ENCODE assay signal across 8 cellular contexts in genomic region chr1:227885648-227886502, GRCh38.
DNase-seq lines count a peak whose midpoint lies in the region; ATAC-seq and TF ChIP-seq lines count a peak whose summit lies in the region.

No MANE protein-coding gene starts in this region.

- H2AFZ ChIP-seq in PC-3 (ENCODE audit: low read length) = peak overlapping the region; percentile 82

- peaks cover 15 to 60% (median 40%) of the 10 kb centered on the region in 4 donors for H3K4me1 Mint-ChIP-seq in CD4-positive, alpha-beta memory T cell
- H3K4me1 Mint-ChIP-seq in endothelial cell (ENCODE audit: unreplicated experiment) (no peaks in the 10 kb centered on the region), nephron progenitor cell (peaks cover 32% of the 10 kb centered on the region)

- peaks cover 54% of the 10 kb centered on the region for H3K4me1 ChIP-seq in CD4-positive, alpha-beta memory T cell (ENCODE audit: insufficient read depth, low read length)
- H3K4me1 ChIP-seq in PC-3 (ENCODE audit: insufficient read depth, low read length) = peaks cover 12% of the 10 kb centered on the region

- CTCF ChIA-PET in CD4-positive, alpha-beta memory T cell (lab: Charles Lee; ENCODE audit: partially characterized antibody) = interaction anchor here (1.3 to 1.9 kb wide), 4 partner anchors 13 to 123 kb away, joined by 3 to 7 read pairs (median 5); no protein-coding TSS in a partner anchor
- CTCF ChIA-PET in PC-3 (lab: Charles Lee) = no interaction called here

- peak overlapping the region; percentile 29 to 48 for H3K4me3 ChIP-seq in CD4-positive, alpha-beta memory T cell (ENCODE audit: low read length in 2 of 2)
- no peak overlapping the region; the same call in 1 of the 2 replicates for H3K4me3 ChIP-seq in PC-3 (ENCODE audit: low read length)

- POLR2A ChIA-PET in CD4-positive, alpha-beta memory T cell (lab: Charles Lee; ENCODE audit: partially characterized antibody) = interaction anchor here (0.6 to 5.6 kb wide), 7 partner anchors 14 to 196 kb away, joined by 3 to 49 read pairs (median 4); no protein-coding TSS in a partner anchor
- POLR2A ChIA-PET in PC-3 (lab: Charles Lee; ENCODE audit: unreplicated experiment) = no interaction called here

- no TSS peak for BruUV-seq in PC-3 (replicated peaks; lab: Mats Ljungman, UMichigan)

- H3F3A ChIP-seq in PC-3 (ENCODE audit: low read length, unreplicated experiment) = no peaks in the 10 kb centered on the region

- H3K27ac Mint-ChIP-seq in CD4-positive, alpha-beta memory T cell = peak overlapping the region; percentile 72 to 92 (median 89)
- H3K27ac Mint-ChIP-seq in endothelial cell (ENCODE audit: unreplicated experiment) = peak overlapping the region; percentile 26
- H3K27ac Mint-ChIP-seq in nephron progenitor cell = no peak overlapping the region

- no peaks in the 10 kb centered on the region for H3K36me3 ChIP-seq in CD4-positive, alpha-beta memory T cell (ENCODE audit: insufficient read depth, low read length)
- no peaks in the 10 kb centered on the region for H3K36me3 ChIP-seq in PC-3 (ENCODE audit: low read depth, low read length)

- TF ChIP-seq CTCF in PC-3 (conservative IDR thresholded peaks at IDR 0.05; ENCODE audit: low read depth, low read length) (peak; percentile 39; the same call in 1 of the 2 replicates), endothelial cell (IDR thresholded peaks at IDR 0.05; ENCODE audit: unreplicated experiment) (no peak), nephron progenitor cell (IDR thresholded peaks at IDR 0.05) (no peak)

- peak overlapping the region; percentile 73 to 85 (median 78) for H3K4me3 Mint-ChIP-seq in CD4-positive, alpha-beta memory T cell
- H3K4me3 Mint-ChIP-seq in endothelial cell (ENCODE audit: unreplicated experiment) (no peak overlapping the region), nephron progenitor cell (no peak overlapping the region)

- no peaks in the 10 kb centered on the region for H3K27me3 Mint-ChIP-seq in CD4-positive, alpha-beta memory T cell
- H3K27me3 Mint-ChIP-seq in endothelial cell (ENCODE audit: unreplicated experiment) = peaks cover 7% of the 10 kb centered on the region
- peaks cover 8% of the 10 kb centered on the region for H3K27me3 Mint-ChIP-seq in nephron progenitor cell (ENCODE audit: low read depth, poor library complexity)

- peaks cover 0 to 2% (median 0%) of the 10 kb centered on the region in 8 donors for H3K9me3 Mint-ChIP-seq in CD4-positive, alpha-beta memory T cell
- no peaks in the 10 kb centered on the region for H3K9me3 Mint-ChIP-seq in endothelial cell (ENCODE audit: unreplicated experiment)
- no peaks in the 10 kb centered on the region for H3K9me3 Mint-ChIP-seq in nephron progenitor cell

- intact Hi-C loops in CD4-positive, alpha-beta memory T cell (cut with micrococcal nuclease) = loop anchor here (5.0 kb wide), 1 partner anchor 99 kb away; no protein-coding TSS in a partner anchor
- intact Hi-C loops in PC-3 (cut with micrococcal nuclease) = loop anchor here (5.0 kb wide), 1 partner anchor 79 kb away; no protein-coding TSS in a partner anchor

- H4K20me1 ChIP-seq in PC-3 (ENCODE audit: low read length) = no peaks in the 10 kb centered on the region

- peak overlapping the region; percentile 50 for H3K27ac ChIP-seq in CD4-positive, alpha-beta memory T cell (ENCODE audit: low read depth, low read length)
- H3K27ac ChIP-seq in PC-3 (ENCODE audit: low read length) = peak overlapping the region; percentile 48

- DNase-seq in CD4-positive, alpha-beta memory T cell = no peak
- DNase-seq in PC-3 (peak; percentile 97), endothelial cell (ENCODE audit: low spot score) (no peak), nephron progenitor cell (peak; percentile 8), T-helper 9 cell (no peak), NCI-H446 (lab: John Stamatoyannopoulos, UW) (no peak)

- peak; percentile 95 for ATAC-seq in PC-3
- ATAC-seq in GM21515 (IDR thresholded peaks at IDR 0.05; ENCODE audit: unreplicated experiment) = no peak
- ATAC-seq in HG02938 (IDR thresholded peaks at IDR 0.05; ENCODE audit: unreplicated experiment) = no peak

- no peaks in the 10 kb centered on the region for H3K27me3 ChIP-seq in CD4-positive, alpha-beta memory T cell (ENCODE audit: insufficient read depth, low read length)
- H3K27me3 ChIP-seq in PC-3 (ENCODE audit: low read length) = no peaks in the 10 kb centered on the region

- H3K36me3 Mint-ChIP-seq in CD4-positive, alpha-beta memory T cell = no peaks in the 10 kb centered on the region
- peaks cover 3% of the 10 kb centered on the region for H3K36me3 Mint-ChIP-seq in endothelial cell (ENCODE audit: low read depth, unreplicated experiment)
- no peaks in the 10 kb centered on the region for H3K36me3 Mint-ChIP-seq in nephron progenitor cell (ENCODE audit: low read depth)

- no peaks in the 10 kb centered on the region for H3K9me3 ChIP-seq in CD4-positive, alpha-beta memory T cell (ENCODE audit: control insufficient read depth in 1 of 2, low read length in 2 of 2)
- H3K9me3 ChIP-seq in PC-3 (ENCODE audit: low read length) = no peaks in the 10 kb centered on the region

- peak overlapping the region; percentile 61 for H3K4me2 ChIP-seq in PC-3 (ENCODE audit: low read length)

- H3K9me2 ChIP-seq in PC-3 (replicated peaks; ENCODE audit: low read length) = no peaks in the 10 kb centered on the region

- H3K9ac ChIP-seq in PC-3 (ENCODE audit: low read length) = peak overlapping the region; percentile 42

- H3K79me2 ChIP-seq in PC-3 (ENCODE audit: low read length) = no peaks in the 10 kb centered on the region

Comparison
In these comparisons a context has a peak if more than half of its experiments do, and no peak if none do; other contexts are left out.
1. DNase-seq: peak in PC-3 (single experiment) and nephron progenitor cell (single experiment); none in CD4-positive, alpha-beta memory T cell (0 of 5), endothelial cell (single experiment), T-helper 9 cell (single experiment) and NCI-H446 (0 of 2).
2. H3K4me3 Mint-ChIP-seq: peak in CD4-positive, alpha-beta memory T cell (8 of 8); none in endothelial cell (single experiment) and nephron progenitor cell (single experiment).